Comparison of ENCODE assay signal across 18 cellular contexts in the genomic region with DNA sequence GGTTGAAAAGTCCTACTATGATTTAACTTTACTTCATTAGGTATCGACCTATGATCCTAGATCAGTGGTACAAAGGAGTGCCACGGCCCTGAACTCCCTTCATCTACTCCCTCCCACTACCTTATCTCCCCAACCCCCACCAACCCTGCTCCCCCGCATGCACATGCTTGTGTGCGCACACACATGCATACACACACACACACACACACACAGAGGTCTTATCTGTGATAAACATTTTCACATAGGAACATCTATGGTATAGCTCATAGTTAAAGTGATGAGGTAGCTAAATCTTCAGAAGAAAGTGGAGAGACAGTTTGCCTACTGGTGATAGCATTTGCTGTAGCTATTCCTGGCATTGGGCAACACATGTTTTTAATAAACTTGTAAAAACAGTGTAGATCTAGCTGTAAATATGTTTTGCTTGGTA.
"Had no signal": no experiment of that assay in that cellular context is flagged by ENCODE, and none has a peak within 500 bp of the region (broad histone marks: within the 10 kb centered on the region; RNA-seq: fewer than 3 reads in every experiment).

No MANE protein-coding gene starts in this region.

- H3K4me1 ChIP-seq: ascending aorta, breast epithelium, suprapubic skin had no signal

- H3K9me3 ChIP-seq: ascending aorta, breast epithelium, left ventricle myocardium inferior, mucosa of descending colon, right atrium auricular region, suprapubic skin had no signal

- H3K4me3 ChIP-seq: ascending aorta, breast epithelium, left ventricle myocardium inferior, mucosa of descending colon, right atrium auricular region, suprapubic skin had no signal

- H3K27me3 ChIP-seq: ascending aorta, breast epithelium, right atrium auricular region, suprapubic skin had no signal

- H3K36me3 ChIP-seq: ascending aorta, breast epithelium, left ventricle myocardium inferior, right atrium auricular region, suprapubic skin had no signal

- DNase-seq: activated CD4-positive, alpha-beta T cell treated with anti-CD3 and anti-CD28 coated beads, Interleukin-2, amount 50 U/mL, for 1 hour; activated naive CD4-positive, alpha-beta T cell; activated naive CD8-positive, alpha-beta T cell treated with anti-CD3 and anti-CD28 coated beads, Interleukin-2, amount 50 U/mL, for 24 hours; activated T-cell treated with anti-CD3 and anti-CD28 coated beads for 4 hours; cerebellar nuclear complex; effector memory CD4-positive, alpha-beta T cell; glutamatergic neuron; hypothalamus; kidney; left ventricle myocardium inferior; mucosa of descending colon; natural killer cell; stimulated activated naive CD8-positive, alpha-beta T cell treated with anti-CD3 and anti-CD28 coated beads, Interleukin-15, Interleukin-2, amounts not matched to agents 100 U/mL and 50 U/mL, for 24 hours; T-helper 17 cell had no signal

- H3K27ac ChIP-seq: ascending aorta, breast epithelium, left ventricle myocardium inferior, right atrium auricular region, suprapubic skin had no signal
